In genomic region chr9:23573800-23574199, GRCh38 we compare ENCODE assay signal across 40 cellular contexts.
"Had no signal": no experiment of that assay in that cellular context is flagged by ENCODE, and none has a peak within 500 bp of the region (broad histone marks: within the 10 kb centered on the region; RNA-seq: fewer than 3 reads in every experiment).

No MANE protein-coding gene starts in this region.

- H3K27ac ChIP-seq: adrenal gland, ascending aorta, body of pancreas, brain microvascular endothelial cell, breast epithelium, cardiac muscle cell had no signal

- H3K36me3 Mint-ChIP-seq: activated naive CD4-positive, alpha-beta T cell treated with anti-CD3 and anti-CD28 coated beads, Interleukin-2, amount 10 ng/mL, durations not matched to agents 7 days and 5 days; activated naive CD4-positive, alpha-beta T cell treated with anti-CD3 and anti-CD28 coated beads, Interleukin-2, amount 50 U/mL, for 24 hours; activated naive CD8-positive, alpha-beta T cell; activated naive CD8-positive, alpha-beta T cell treated with anti-CD3 and anti-CD28 coated beads for 36 hours; activated naive CD8-positive, alpha-beta T cell treated with anti-CD3 and anti-CD28 coated beads, Interleukin-2, amount 10 ng/mL, durations not matched to agents 7 days and 5 days; brain had no signal

- H3K36me3 ChIP-seq: adrenal gland, ascending aorta, brain microvascular endothelial cell, breast epithelium, cardiac muscle cell had no signal

- FAIRE-seq: astrocyte, bronchial epithelial cell had no signal

- H3K9me3 ChIP-seq: adrenal gland, ascending aorta, body of pancreas, breast epithelium had no signal

- H3K4me1 Mint-ChIP-seq: activated naive CD4-positive, alpha-beta T cell treated with anti-CD3 and anti-CD28 coated beads, Interleukin-2, amount 10 ng/mL, durations not matched to agents 7 days and 5 days; activated naive CD4-positive, alpha-beta T cell treated with anti-CD3 and anti-CD28 coated beads, Interleukin-2, amount 50 U/mL, for 24 hours; activated naive CD8-positive, alpha-beta T cell treated with anti-CD3 and anti-CD28 coated beads for 36 hours; activated naive CD8-positive, alpha-beta T cell treated with anti-CD3 and anti-CD28 coated beads, Interleukin-2, amount 10 ng/mL, durations not matched to agents 7 days and 5 days; activated naive CD8-positive, alpha-beta T cell treated with anti-CD3 and anti-CD28 coated beads, Interleukin-2, amount 50 U/mL, for 24 hours; activated T-helper 17 cell treated with anti-CD3 and anti-CD28 coated beads, Interleukin-2, amount 50 U/mL, for 72 hours; central memory CD8-positive, alpha-beta T cell had no signal

- H3K27me3 Mint-ChIP-seq: activated naive CD4-positive, alpha-beta T cell treated with anti-CD3 and anti-CD28 coated beads, Interleukin-2, amount 10 ng/mL, durations not matched to agents 7 days and 5 days; activated naive CD4-positive, alpha-beta T cell treated with anti-CD3 and anti-CD28 coated beads, Interleukin-2, amount 50 U/mL, for 24 hours; activated naive CD8-positive, alpha-beta T cell; activated naive CD8-positive, alpha-beta T cell treated with anti-CD3 and anti-CD28 coated beads for 36 hours; activated naive CD8-positive, alpha-beta T cell treated with anti-CD3 and anti-CD28 coated beads, Interleukin-2, amount 10 ng/mL, durations not matched to agents 7 days and 5 days; activated naive CD8-positive, alpha-beta T cell treated with anti-CD3 and anti-CD28 coated beads, Interleukin-2, amount 50 U/mL, for 24 hours; activated T-cell treated with anti-CD3 and anti-CD28 coated beads, Interleukin-2, amount 50 U/mL, for 24 hours; activated T-helper 17 cell treated with anti-CD3 and anti-CD28 coated beads, Interleukin-2, amount 50 U/mL, for 72 hours; central memory CD8-positive, alpha-beta T cell had no signal

- H3K27me3 ChIP-seq: adrenal gland, ascending aorta, body of pancreas, brain microvascular endothelial cell, breast epithelium, cardiac muscle cell had no signal

- ATAC-seq: activated naive CD4-positive, alpha-beta T cell treated with anti-CD3 and anti-CD28 coated beads, Interleukin-2, amount 50 U/mL, for 72 hours; activated naive CD8-positive, alpha-beta T cell treated with anti-CD3 and anti-CD28 coated beads, Interleukin-2, amount 50 U/mL, for 24 hours; activated T-cell treated with anti-CD3 and anti-CD28 coated beads, Interleukin-2, amount 50 U/mL, for 4 hours; activated T-helper 17 cell treated with anti-CD3 and anti-CD28 coated beads, Interleukin-2, amount 50 U/mL, for 72 hours; body of pancreas had no signal

- H3K4me3 ChIP-seq: adrenal gland, ascending aorta, body of pancreas, breast epithelium, cardiac muscle cell had no signal

- H3K9me3 Mint-ChIP-seq: activated T-cell treated with anti-CD3 and anti-CD28 coated beads, Interleukin-2, amount 50 U/mL, for 4 hours; brain had no signal

- H3K27ac Mint-ChIP-seq: activated naive CD4-positive, alpha-beta T cell treated with anti-CD3 and anti-CD28 coated beads for 36 hours; activated naive CD4-positive, alpha-beta T cell treated with anti-CD3 and anti-CD28 coated beads, Interleukin-2, amount 10 ng/mL, durations not matched to agents 7 days and 5 days; activated naive CD4-positive, alpha-beta T cell treated with anti-CD3 and anti-CD28 coated beads, Interleukin-2, amount 50 U/mL, for 24 hours; activated naive CD4-positive, alpha-beta T cell treated with anti-CD3 and anti-CD28 coated beads, Interleukin-2, amount 50 U/mL, for 72 hours; activated naive CD8-positive, alpha-beta T cell; activated naive CD8-positive, alpha-beta T cell treated with anti-CD3 and anti-CD28 coated beads for 36 hours; activated naive CD8-positive, alpha-beta T cell treated with anti-CD3 and anti-CD28 coated beads, Interleukin-2, amount 10 ng/mL, durations not matched to agents 7 days and 5 days; activated naive CD8-positive, alpha-beta T cell treated with anti-CD3 and anti-CD28 coated beads, Interleukin-2, amount 50 U/mL, for 24 hours; activated T-cell treated with anti-CD3 and anti-CD28 coated beads, Interleukin-2, amount 50 U/mL, for 24 hours; activated T-helper 1 cell treated with anti-CD3 and anti-CD28 coated beads, Interleukin-12 subunit alpha, Interleukin-12 subunit beta, Interleukin-2, Interleukin-4 antibody, amounts not matched to agents 30 ng/mL and 10 ng/mL and 1 ng/mL, durations not matched to agents 14 hours and 24 hours and 36 hours; activated T-helper 17 cell treated with anti-CD3 and anti-CD28 coated beads, Interleukin-2, amount 50 U/mL, for 72 hours; activated T-helper 2 cell treated with anti-CD3 and anti-CD28 coated beads, Interferon-gamma antibody, Interleukin-2, Interleukin-4, amounts not matched to agents 10 μg/mL and 5 μg/mL and 100 μg/mL, durations not matched to agents 14 hours and 24 hours and 36 hours; brain had no signal

- H3K4me1 ChIP-seq: ascending aorta, body of pancreas, breast epithelium had no signal

- H3K4me3 Mint-ChIP-seq: activated naive CD4-positive, alpha-beta T cell treated with anti-CD3 and anti-CD28 coated beads for 36 hours; activated naive CD4-positive, alpha-beta T cell treated with anti-CD3 and anti-CD28 coated beads, Interleukin-2, amount 10 ng/mL, durations not matched to agents 7 days and 5 days; activated naive CD4-positive, alpha-beta T cell treated with anti-CD3 and anti-CD28 coated beads, Interleukin-2, amount 50 U/mL, for 24 hours; activated naive CD8-positive, alpha-beta T cell; activated naive CD8-positive, alpha-beta T cell treated with anti-CD3 and anti-CD28 coated beads for 36 hours; activated naive CD8-positive, alpha-beta T cell treated with anti-CD3 and anti-CD28 coated beads, Interleukin-2, amount 10 ng/mL, durations not matched to agents 7 days and 5 days; activated naive CD8-positive, alpha-beta T cell treated with anti-CD3 and anti-CD28 coated beads, Interleukin-2, amount 50 U/mL, for 24 hours; activated T-cell treated with anti-CD3 and anti-CD28 coated beads, Interleukin-2, amount 50 U/mL, for 24 hours; activated T-cell treated with anti-CD3 and anti-CD28 coated beads, Interleukin-2, amount 50 U/mL, for 4 hours; activated T-helper 1 cell treated with anti-CD3 and anti-CD28 coated beads, Interleukin-12 subunit alpha, Interleukin-12 subunit beta, Interleukin-2, Interleukin-4 antibody, amounts not matched to agents 30 ng/mL and 10 ng/mL and 1 ng/mL, durations not matched to agents 14 hours and 24 hours and 36 hours; activated T-helper 17 cell treated with anti-CD3 and anti-CD28 coated beads, Interleukin-2, amount 50 U/mL, for 72 hours; brain; central memory CD8-positive, alpha-beta T cell had no signal

- DNase-seq: activated effector memory CD4-positive, alpha-beta T cell treated with anti-CD3 and anti-CD28 coated beads, Interleukin-2, amount 50 U/mL, for 16 hours; activated effector memory CD4-positive, alpha-beta T cell treated with Interleukin-2 at 50 U/mL for 16 hours; activated gamma-delta T cell; activated gamma-delta T cell treated with Interleukin-2 at 50 U/mL for 16 hours; activated naive CD4-positive, alpha-beta T cell; activated naive CD4-positive, alpha-beta T cell treated with anti-CD3 and anti-CD28 coated beads for 36 hours; activated naive CD4-positive, alpha-beta T cell treated with anti-CD3 and anti-CD28 coated beads, Interleukin-2, amount 10 ng/mL, durations not matched to agents 7 days and 5 days; activated naive CD4-positive, alpha-beta T cell treated with anti-CD3 and anti-CD28 coated beads, Interleukin-2, amount 50 U/mL, for 16 hours; activated naive CD4-positive, alpha-beta T cell treated with Interleukin-2 at 50 U/mL for 16 hours; activated naive CD8-positive, alpha-beta T cell treated with anti-CD3 and anti-CD28 coated beads for 36 hours; activated naive CD8-positive, alpha-beta T cell treated with anti-CD3 and anti-CD28 coated beads, Interleukin-2, amount 10 ng/mL, durations not matched to agents 7 days and 5 days; activated naive CD8-positive, alpha-beta T cell treated with anti-CD3 and anti-CD28 coated beads, Interleukin-2, amount 50 U/mL, for 24 hours; activated T-cell treated with anti-CD3 and anti-CD28 coated beads for 4 hours; activated T-cell treated with anti-CD3 and anti-CD28 coated beads, Interleukin-2, amount 50 U/mL, for 1 hour; activated T-cell treated with anti-CD3 and anti-CD28 coated beads, Interleukin-2, amount 50 U/mL, for 24 hours; activated T-cell treated with anti-CD3 and anti-CD28 coated beads, Interleukin-2, amount 50 U/mL, for 4 hours; activated T-cell treated with anti-CD3 and anti-CD28 coated beads, Interleukin-2, amount 50 U/mL, for 48 hours; adrenal gland; amniotic stem cell; amygdala; anterior cingulate cortex; aorta; body of pancreas; brain microvascular endothelial cell; caudate nucleus; central memory CD4-positive, alpha-beta T cell; cerebellar nuclear complex had no signal
